ENCODE assay signal across 1 cellular context in the genomic region with DNA sequence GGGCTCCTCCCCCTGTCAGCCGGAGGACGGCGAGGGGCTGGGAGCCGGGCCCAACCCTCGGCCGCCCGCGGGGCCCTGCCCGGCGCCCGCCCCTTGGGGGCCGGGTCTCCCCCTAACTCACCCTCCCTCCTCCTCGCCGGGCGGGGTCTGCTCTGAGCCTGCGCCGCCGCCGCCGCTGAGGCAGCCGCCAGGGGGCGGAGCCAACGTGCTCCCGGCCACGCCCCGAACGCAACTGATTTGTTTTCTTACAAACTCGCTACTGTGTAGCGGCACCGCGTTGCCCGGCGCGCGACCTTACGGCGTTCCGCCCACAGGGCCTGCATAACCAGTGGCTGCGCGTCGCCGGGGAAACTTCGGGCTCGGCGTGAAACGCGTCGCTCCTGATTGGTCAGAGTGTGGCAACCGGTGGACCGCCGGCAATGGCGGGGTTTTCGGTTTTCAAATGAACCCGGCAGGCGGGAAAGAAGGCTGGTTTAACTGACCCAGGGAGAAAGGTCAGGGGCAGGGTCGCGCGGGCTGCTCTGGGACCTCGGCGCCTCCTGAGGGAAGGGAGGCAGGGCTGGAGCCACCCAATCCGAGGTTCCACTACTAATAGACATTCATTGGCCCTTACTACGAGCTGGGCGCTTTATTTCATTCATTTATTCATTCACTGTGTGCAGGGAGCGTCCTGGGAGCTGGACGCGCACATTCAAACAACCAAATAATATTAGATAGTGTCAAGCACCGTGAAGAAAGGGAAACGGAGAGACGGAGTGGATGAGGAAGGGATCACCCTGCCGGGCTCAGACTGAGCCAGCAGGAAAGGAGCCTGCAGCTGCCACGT.
TF ChIP-seq lines count a peak whose summit lies in the region.

A gene (minus strand): TSS at position 154 of the 826 bp plus-strand sequence. CDS start 326 bp downstream, outside the sequence.

TF ChIP-seq in HEK293, 187 proteins besides CTCF, POLR2A, EP300 and RAD21 (continued from another document):
- TF ChIP-seq, protein P1, sequence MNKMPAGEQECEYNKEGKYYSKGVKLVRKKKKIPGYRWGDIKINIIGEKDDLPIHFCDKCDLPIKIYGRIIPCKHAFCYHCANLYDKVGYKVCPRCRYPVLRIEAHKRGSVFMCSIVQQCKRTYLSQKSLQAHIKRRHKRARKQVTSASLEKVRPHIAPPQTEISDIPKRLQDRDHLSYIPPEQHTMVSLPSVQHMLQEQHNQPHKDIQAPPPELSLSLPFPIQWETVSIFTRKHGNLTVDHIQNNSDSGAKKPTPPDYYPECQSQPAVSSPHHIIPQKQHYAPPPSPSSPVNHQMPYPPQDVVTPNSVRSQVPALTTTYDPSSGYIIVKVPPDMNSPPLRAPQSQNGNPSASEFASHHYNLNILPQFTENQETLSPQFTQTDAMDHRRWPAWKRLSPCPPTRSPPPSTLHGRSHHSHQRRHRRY (tag by site-specific recombination; IDR thresholded peaks at IDR 0.05): no peak
- no peak for TF ChIP-seq ZNF544 (tag by site-specific recombination; IDR thresholded peaks at IDR 0.05)
- 0 out of 2 replicates have a peak, but pooled peaks have one; percentile 41 for TF ChIP-seq ZNF843 (tag by site-specific recombination; IDR thresholded peaks at IDR 0.05)
- no peak for TF ChIP-seq ZNF792 (tag by site-specific recombination; IDR thresholded peaks at IDR 0.05)
- TF ChIP-seq, protein P2, sequence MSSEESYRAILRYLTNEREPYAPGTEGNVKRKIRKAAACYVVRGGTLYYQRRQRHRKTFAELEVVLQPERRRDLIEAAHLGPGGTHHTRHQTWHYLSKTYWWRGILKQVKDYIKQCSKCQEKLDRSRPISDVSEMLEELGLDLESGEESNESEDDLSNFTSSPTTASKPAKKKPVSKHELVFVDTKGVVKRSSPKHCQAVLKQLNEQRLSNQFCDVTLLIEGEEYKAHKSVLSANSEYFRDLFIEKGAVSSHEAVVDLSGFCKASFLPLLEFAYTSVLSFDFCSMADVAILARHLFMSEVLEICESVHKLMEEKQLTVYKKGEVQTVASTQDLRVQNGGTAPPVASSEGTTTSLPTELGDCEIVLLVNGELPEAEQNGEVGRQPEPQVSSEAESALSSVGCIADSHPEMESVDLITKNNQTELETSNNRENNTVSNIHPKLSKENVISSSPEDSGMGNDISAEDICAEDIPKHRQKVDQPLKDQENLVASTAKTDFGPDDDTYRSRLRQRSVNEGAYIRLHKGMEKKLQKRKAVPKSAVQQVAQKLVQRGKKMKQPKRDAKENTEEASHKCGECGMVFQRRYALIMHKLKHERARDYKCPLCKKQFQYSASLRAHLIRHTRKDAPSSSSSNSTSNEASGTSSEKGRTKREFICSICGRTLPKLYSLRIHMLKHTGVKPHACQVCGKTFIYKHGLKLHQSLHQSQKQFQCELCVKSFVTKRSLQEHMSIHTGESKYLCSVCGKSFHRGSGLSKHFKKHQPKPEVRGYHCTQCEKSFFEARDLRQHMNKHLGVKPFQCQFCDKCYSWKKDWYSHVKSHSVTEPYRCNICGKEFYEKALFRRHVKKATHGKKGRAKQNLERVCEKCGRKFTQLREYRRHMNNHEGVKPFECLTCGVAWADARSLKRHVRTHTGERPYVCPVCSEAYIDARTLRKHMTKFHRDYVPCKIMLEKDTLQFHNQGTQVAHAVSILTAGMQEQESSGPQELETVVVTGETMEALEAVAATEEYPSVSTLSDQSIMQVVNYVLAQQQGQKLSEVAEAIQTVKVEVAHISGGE (tag by site-specific recombination; conservative IDR thresholded peaks at IDR 0.05; ENCODE audit: low read depth): peak; percentile 27; the same call in 1 of the 2 replicates
- peak; percentile 74 for TF ChIP-seq ZNF2 (tag by site-specific recombination; IDR thresholded peaks at IDR 0.05)
- TF ChIP-seq ZIC2 (tag by site-specific recombination; IDR thresholded peaks at IDR 0.05): no peak
- TF ChIP-seq ZNF341 (tag by site-specific recombination; IDR thresholded peaks at IDR 0.05; ENCODE audit: low read depth): peak; percentile 43; the same call in 1 of the 2 replicates
- TF ChIP-seq, protein P3, sequence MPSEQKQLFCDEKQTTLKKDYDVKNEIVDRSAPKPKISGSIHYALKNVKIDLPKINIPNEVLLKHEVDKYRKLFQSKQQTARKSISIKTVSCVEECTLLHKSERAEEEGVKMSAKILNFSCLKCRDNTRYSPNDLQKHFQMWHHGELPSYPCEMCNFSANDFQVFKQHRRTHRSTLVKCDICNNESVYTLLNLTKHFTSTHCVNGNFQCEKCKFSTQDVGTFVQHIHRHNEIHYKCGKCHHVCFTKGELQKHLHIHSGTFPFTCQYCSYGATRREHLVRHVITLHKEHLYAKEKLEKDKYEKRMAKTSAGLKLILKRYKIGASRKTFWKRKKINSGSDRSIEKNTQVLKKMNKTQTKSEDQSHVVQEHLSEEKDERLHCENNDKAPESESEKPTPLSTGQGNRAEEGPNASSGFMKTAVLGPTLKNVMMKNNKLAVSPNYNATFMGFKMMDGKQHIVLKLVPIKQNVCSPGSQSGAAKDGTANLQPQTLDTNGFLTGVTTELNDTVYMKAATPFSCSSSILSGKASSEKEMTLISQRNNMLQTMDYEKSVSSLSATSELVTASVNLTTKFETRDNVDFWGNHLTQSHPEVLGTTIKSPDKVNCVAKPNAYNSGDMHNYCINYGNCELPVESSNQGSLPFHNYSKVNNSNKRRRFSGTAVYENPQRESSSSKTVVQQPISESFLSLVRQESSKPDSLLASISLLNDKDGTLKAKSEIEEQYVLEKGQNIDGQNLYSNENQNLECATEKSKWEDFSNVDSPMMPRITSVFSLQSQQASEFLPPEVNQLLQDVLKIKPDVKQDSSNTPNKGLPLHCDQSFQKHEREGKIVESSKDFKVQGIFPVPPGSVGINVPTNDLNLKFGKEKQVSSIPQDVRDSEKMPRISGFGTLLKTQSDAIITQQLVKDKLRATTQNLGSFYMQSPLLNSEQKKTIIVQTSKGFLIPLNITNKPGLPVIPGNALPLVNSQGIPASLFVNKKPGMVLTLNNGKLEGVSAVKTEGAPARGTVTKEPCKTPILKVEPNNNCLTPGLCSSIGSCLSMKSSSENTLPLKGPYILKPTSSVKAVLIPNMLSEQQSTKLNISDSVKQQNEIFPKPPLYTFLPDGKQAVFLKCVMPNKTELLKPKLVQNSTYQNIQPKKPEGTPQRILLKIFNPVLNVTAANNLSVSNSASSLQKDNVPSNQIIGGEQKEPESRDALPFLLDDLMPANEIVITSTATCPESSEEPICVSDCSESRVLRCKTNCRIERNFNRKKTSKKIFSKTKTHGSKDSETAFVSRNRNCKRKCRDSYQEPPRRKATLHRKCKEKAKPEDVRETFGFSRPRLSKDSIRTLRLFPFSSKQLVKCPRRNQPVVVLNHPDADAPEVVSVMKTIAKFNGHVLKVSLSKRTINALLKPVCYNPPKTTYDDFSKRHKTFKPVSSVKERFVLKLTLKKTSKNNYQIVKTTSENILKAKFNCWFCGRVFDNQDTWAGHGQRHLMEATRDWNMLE (tag by site-specific recombination; conservative IDR thresholded peaks at IDR 0.05; ENCODE audit: low read depth): no peak; the same call in 1 of the 2 replicates
- no peak for TF ChIP-seq ZNF654 (tag by site-specific recombination; IDR thresholded peaks at IDR 0.05; ENCODE audit: low read depth)
- no peak for TF ChIP-seq ZNF658 (tag by site-specific recombination; IDR thresholded peaks at IDR 0.05)
- no peak for TF ChIP-seq ZNF132 (tag by site-specific recombination; IDR thresholded peaks at IDR 0.05; ENCODE audit: borderline replicate concordance)
- peak; percentile 61; the same call in 1 of the 2 replicates for TF ChIP-seq YY1 (tag by site-specific recombination; IDR thresholded peaks at IDR 0.05)
- TF ChIP-seq KLF8 (tag by site-specific recombination; IDR thresholded peaks at IDR 0.05): peak; percentile 84
- no peak for TF ChIP-seq ZNF133 (tag by site-specific recombination; IDR thresholded peaks at IDR 0.05)
- no peak for TF ChIP-seq ZNF555 (tag by site-specific recombination; conservative IDR thresholded peaks at IDR 0.05)
